Comparison of ENCODE assay signal across 9 cellular contexts in genomic region chr13:42957881-42958280, GRCh38.
"Had no signal": no experiment of that assay in that cellular context is flagged by ENCODE, and none has a peak within 500 bp of the region (broad histone marks: within the 10 kb centered on the region; RNA-seq: fewer than 3 reads in every experiment).

No MANE protein-coding gene starts in this region.

- H3K27ac ChIP-seq: GM23248 had no signal

- H3K4me3 Mint-ChIP-seq: H9 had no signal

- H3K9me3 Mint-ChIP-seq: H9 had no signal

- H2AFZ ChIP-seq: GM23248 had no signal

- FAIRE-seq: H1, H54, HTR-8/SVneo, K562 had no signal

- H3K4me3 ChIP-seq: GM23248, K562 had no signal

- ATAC-seq: K562 had no signal

- DNase-seq: GM23248, H9, HCEC 1CT, IMR-90, KG1 had no signal

- H3K27ac Mint-ChIP-seq: H9 had no signal
